In genomic region chr12:53701518-53702264, GRCh38 we compare ENCODE assay signal across 7 cellular contexts. TPM values are rescaled to one million over a fixed set of nuclear protein-coding genes. Genes with fewer than 3 reads are reported as not detected.
DNase-seq lines count a peak whose midpoint lies in the region; FAIRE-seq and TF ChIP-seq lines count a peak whose summit lies in the region.

No MANE protein-coding gene starts in this region.

- no peak for TF ChIP-seq EP300 in ovary (IDR thresholded peaks at IDR 0.05)

- WGBS in ovary, 3 donors, result 3 to 7% (median 4%) methylated on average over 8 of the region's 8 CpGs

- peaks cover 19% of the 10 kb centered on the region for H3K4me1 ChIP-seq in Karpas-422 (ENCODE audit: low read length)
- no peaks in the 10 kb centered on the region for H3K4me1 ChIP-seq in ovary (ENCODE audit: insufficient read depth)
- peaks cover 0 to 2% (median 0%) of the 10 kb centered on the region in 4 donors for H3K4me1 ChIP-seq in tibial artery

- no peak overlapping the region for H3K4me2 ChIP-seq in Karpas-422 (ENCODE audit: low read depth, low read length, poor library complexity, severe bottlenecking)

- TF ChIP-seq POLR2A in GM12891 (IDR thresholded peaks at IDR 0.05; ENCODE audit: low read depth, low read length) (no peak), ovary (IDR thresholded peaks at IDR 0.05) (no peak)

- no peak overlapping the region for H2AFZ ChIP-seq in Karpas-422 (ENCODE audit: low read length)

- H3K27ac ChIP-seq in Karpas-422 (ENCODE audit: low read length) (no peak overlapping the region), ovary (no peak overlapping the region), tibial artery (no peak overlapping the region)

- DNase-seq in GM12891 (ENCODE audit: insufficient read length, low spot score), result peak; percentile 46
- DNase-seq in Karpas-422, result peak; percentile 83
- DNase-seq in SHP77 treated with DMSO at 0.1 percent for 48 hours (lab: John Stamatoyannopoulos, UW), result peak; percentile 14
- DNase-seq in activated effector memory CD4-positive, alpha-beta T cell treated with anti-CD3 and anti-CD28 coated beads, Interleukin-2, amount 50 U/mL, for 16 hours, result peak; percentile 91
- DNase-seq in foreskin melanocyte, result peak; percentile 57
- DNase-seq in ovary, result peak; percentile 69 to 90 (median 84)
- peak; percentile 84 to 90 for DNase-seq in tibial artery

- H3K27me3 ChIP-seq in Karpas-422 (ENCODE audit: low read length) (no peaks in the 10 kb centered on the region; the same call in 1 of the 2 replicates), ovary (no peaks in the 10 kb centered on the region), tibial artery (peaks cover 0 to 66% of the 10 kb centered on the region in 2 donors)

- TF ChIP-seq CTCF in ovary (IDR thresholded peaks at IDR 0.05) (peak; percentile 53 to 82 (median 72)), tibial artery (IDR thresholded peaks at IDR 0.05) (peak; percentile 85 to 93)

- H3K4me3 ChIP-seq in Karpas-422 (ENCODE audit: low read length), result no peak overlapping the region
- H3K4me3 ChIP-seq in ovary, result no peak overlapping the region
- no peak overlapping the region for H3K4me3 ChIP-seq in tibial artery

- H4K20me1 ChIP-seq in Karpas-422 (ENCODE audit: insufficient read depth, low read depth, low read length), result no peaks in the 10 kb centered on the region

- H3K79me2 ChIP-seq in Karpas-422 (ENCODE audit: low read length), result no peaks in the 10 kb centered on the region

- H3K9ac ChIP-seq in Karpas-422 (ENCODE audit: low read length), result no peak overlapping the region

- intact Hi-C loops in ovary (cut with DNase I), result loop anchor here (2.0 to 10.0 kb wide), 4 partner anchors 41 to 513 kb away; no protein-coding TSS in a partner anchor
- intact Hi-C loops in tibial artery (cut with DNase I; ENCODE audit: low total_unique reads), result loop anchor here (2.0 kb wide), 1 partner anchor 43 kb away; no protein-coding TSS in a partner anchor

- H3K9me3 ChIP-seq in Karpas-422 (ENCODE audit: low read length) (no peaks in the 10 kb centered on the region), ovary (no peaks in the 10 kb centered on the region), tibial artery (no peaks in the 10 kb centered on the region)

- no peaks in the 10 kb centered on the region for H3K9me2 ChIP-seq in Karpas-422 (replicated peaks; ENCODE audit: insufficient read depth, low read length)

- H3K36me3 ChIP-seq in Karpas-422 (ENCODE audit: insufficient read depth, low read length) (no peaks in the 10 kb centered on the region), ovary (no peaks in the 10 kb centered on the region), tibial artery (no peaks in the 10 kb centered on the region)

- FAIRE-seq in GM12891 (lab: Jason Lieb, UNC), result peak; percentile 78

TF ChIP-seq in GM12891, 5 proteins besides CTCF, POLR2A, EP300 and RAD21:
- no peak for TF ChIP-seq POU2F2 (IDR thresholded peaks at IDR 0.05; ENCODE audit: low read depth, low read length)
- no peak for TF ChIP-seq PAX5 (IDR thresholded peaks at IDR 0.05; ENCODE audit: insufficient read depth, low read length, severe bottlenecking)
- TF ChIP-seq TAF1 (IDR thresholded peaks at IDR 0.05; ENCODE audit: low read depth, low read length), result no peak
- no peak for TF ChIP-seq SPI1 (IDR thresholded peaks at IDR 0.05; ENCODE audit: low read depth, low read length)
- no peak for TF ChIP-seq POLR2AphosphoS5 (IDR thresholded peaks at IDR 0.05; ENCODE audit: low read depth, low read length)

RNA-seq across cellular contexts. Expression of gene CALCOCO1, which starts 25.6 kb away (rescaled TPM):
- 28.4 TPM for polyA plus RNA-seq in GM12891 (2012; ENCODE audit: low read depth, missing spikeins)
- total RNA-seq in Karpas-422 (2014; rRNA removed; shearing (Covaris generic); ENCODE audit: low replicate concordance), result 28.7 and 32.5 TPM in 2 replicates
- total RNA-seq in ovary, result 100 to 1,000 TPM in 5 of 7 donors, 10 to 100 TPM in 2; 52.2 to 170 (median 134) TPM
- polyA plus RNA-seq in ovary, result 100 to 1,000 TPM; 142 to 202 TPM

RNA-seq across cellular contexts. Expression of gene ATP5MC2, which starts 25.8 kb away (rescaled TPM):
- 655 TPM for polyA plus RNA-seq in GM12891 (2012; ENCODE audit: low read depth, missing spikeins)
- 718 and 957 TPM in 2 replicates for total RNA-seq in Karpas-422 (2014; rRNA removed; shearing (Covaris generic); ENCODE audit: low replicate concordance)
- 100 to 1,000 TPM; 241 to 345 (median 289) TPM for total RNA-seq in ovary
- polyA plus RNA-seq in ovary, result 100 to 1,000 TPM; 438 to 485 TPM

RNA-seq across cellular contexts. Expression of gene CISTR, which starts 50.1 kb away (rescaled TPM):
- not detected for polyA plus RNA-seq in GM12891 (2012; ENCODE audit: low read depth, missing spikeins)
- total RNA-seq in Karpas-422 (2014; rRNA removed; shearing (Covaris generic); ENCODE audit: low replicate concordance), result not detected in 2 replicates
- total RNA-seq in ovary, result not detected
- polyA plus RNA-seq in ovary, result not detected

Comparison
In these comparisons a context has a peak if more than half of its experiments do, and no peak if none do; other contexts are left out.
1. DNase-seq: peak in every context shown above with its lines; median percentile 91 in activated effector memory CD4-positive, alpha-beta T cell treated with anti-CD3 and anti-CD28 coated beads, Interleukin-2, amount 50 U/mL, for 16 hours; 87 in tibial artery; 84 in ovary; 83 in Karpas-422; 57 in foreskin melanocyte; 46 in GM12891; 14 in SHP77 treated with DMSO at 0.1 percent for 48 hours.